ENCODE assay signal across 22 cellular contexts in genomic region chr12:88375960-88376305, GRCh38.
DNase-seq lines count a peak whose midpoint lies in the region; ATAC-seq, FAIRE-seq and TF ChIP-seq lines count a peak whose summit lies in the region.
"Had no signal": no experiment of that assay in that cellular context is flagged by ENCODE, and none has a peak within 500 bp of the region (broad histone marks: within the 10 kb centered on the region; RNA-seq: fewer than 3 reads in every experiment).

No MANE protein-coding gene starts in this region.

- no peak overlapping the region for H2BK120ac ChIP-seq in trophoblast cell (ENCODE audit: insufficient read depth, low read length, poor library complexity)

- no peak overlapping the region for H3K4ac ChIP-seq in trophoblast cell (ENCODE audit: low read depth, low read length)

- ATAC-seq in PC-3 (no peak), GM12878 (peak; percentile 32; the same call in 2 of the 3 replicates), foreskin keratinocyte (peak; percentile 78), GM19035 (IDR thresholded peaks at IDR 0.05; ENCODE audit: unreplicated experiment) (no peak)
- ATAC-seq: GM23338, Panc1 had no signal

- no peak for TF ChIP-seq RAD21 in GM12878 (IDR thresholded peaks at IDR 0.05; ENCODE audit: insufficient read depth, low read depth, low read length)

- H4K20me1 ChIP-seq in PC-3 (ENCODE audit: low read length) (no peaks in the 10 kb centered on the region), GM12878 (ENCODE audit: control insufficient read depth, insufficient read depth) (no peaks in the 10 kb centered on the region)

- no peak for TF ChIP-seq POLR2A in GM12878 (IDR thresholded peaks at IDR 0.05; ENCODE audit: low read depth, low read length)

- H3K18ac ChIP-seq in trophoblast cell (ENCODE audit: low read length) = no peak overlapping the region

- no peaks in the 10 kb centered on the region for H3K36me3 ChIP-seq in PC-3 (ENCODE audit: low read depth, low read length)
- no peaks in the 10 kb centered on the region for H3K36me3 ChIP-seq in GM12878 (ENCODE audit: control insufficient read depth in 2 of 2, insufficient read depth in 2 of 2, low read length in 1 of 2)
- no peaks in the 10 kb centered on the region for H3K36me3 ChIP-seq in trophoblast cell (ENCODE audit: control insufficient read depth in 1 of 2, insufficient read depth in 2 of 2, low read length in 2 of 2)
- H3K36me3 ChIP-seq: MG63 had no signal

- H3K9me3 ChIP-seq in PC-3 (ENCODE audit: low read length) (no peaks in the 10 kb centered on the region), GM12878 (replicated peaks; ENCODE audit: control insufficient read depth, insufficient read depth, low read length) (no peaks in the 10 kb centered on the region), trophoblast cell (ENCODE audit: insufficient read depth, low read depth, low read length) (no peaks in the 10 kb centered on the region)
- H3K9me3 ChIP-seq: MG63, SK-N-SH had no signal

- CTCF ChIA-PET in PC-3 (lab: Charles Lee) (interaction anchor here (0.5 kb wide), 1 partner anchor 17 kb away, joined by 5 read pairs; no protein-coding TSS in a partner anchor), GM12878 (lab: Yijun Ruan, JAX) (interaction anchor here (0.8 kb wide), 1 partner anchor 18 kb away, joined by 10 read pairs; no protein-coding TSS in a partner anchor)

- H3K9me2 ChIP-seq in PC-3 (replicated peaks; ENCODE audit: low read length) = no peaks in the 10 kb centered on the region
- H3K9me2 ChIP-seq: SK-N-SH had no signal

- H3K4me2 ChIP-seq in PC-3 (ENCODE audit: low read length) (no peak overlapping the region), GM12878 (ENCODE audit: control insufficient read depth, insufficient read depth) (no peak overlapping the region), trophoblast cell (ENCODE audit: low read length) (no peak overlapping the region)
- H3K4me2 ChIP-seq: GM23338, SK-N-SH had no signal

- RAD21 ChIA-PET in GM12878 (lab: Charles Lee; ENCODE audit: unreplicated experiment) = interaction anchor here (1.7 kb wide), 1 partner anchor 76 kb away, joined by 4 read pairs; no protein-coding TSS in a partner anchor

- no peak for TF ChIP-seq EP300 in GM12878 (IDR thresholded peaks at IDR 0.05; ENCODE audit: borderline replicate concordance in 1 of 2, control insufficient read depth in 1 of 2, low read depth in 2 of 2, low read length in 2 of 2)

- POLR2A ChIA-PET in PC-3 (lab: Charles Lee; ENCODE audit: unreplicated experiment) = no interaction called here
- POLR2A ChIA-PET in GM12878 (lab: Charles Lee) = no interaction called here

- H3K79me1 ChIP-seq in trophoblast cell (ENCODE audit: low read length) = no peaks in the 10 kb centered on the region

- BruUV-seq in PC-3 (replicated peaks; lab: Mats Ljungman, UMichigan) (no TSS peak), GM12878 (replicated peaks; lab: Mats Ljungman, UMichigan) (no TSS peak)

- H3K79me2 ChIP-seq in PC-3 (ENCODE audit: low read length) = no peaks in the 10 kb centered on the region
- H3K79me2 ChIP-seq in GM12878 (ENCODE audit: control insufficient read depth, insufficient read depth, low read length) = no peaks in the 10 kb centered on the region
- no peaks in the 10 kb centered on the region for H3K79me2 ChIP-seq in trophoblast cell (ENCODE audit: control insufficient read depth, insufficient read depth, low read length, poor library complexity)

- no peak overlapping the region for H2BK5ac ChIP-seq in trophoblast cell (ENCODE audit: low read depth, low read length, poor library complexity)

- H3K27me3 ChIP-seq in PC-3 (ENCODE audit: low read length) (no peaks in the 10 kb centered on the region), GM12878 (replicated peaks in 1 of 2; ENCODE audit: control insufficient read depth in 2 of 2, insufficient read depth in 2 of 2, low read length in 1 of 2) (no peaks in the 10 kb centered on the region), foreskin keratinocyte (no peaks in the 10 kb centered on the region), trophoblast cell (ENCODE audit: insufficient read depth, low read length) (no peaks in the 10 kb centered on the region)
- H3K27me3 ChIP-seq: MG63 had no signal

- H3K27ac ChIP-seq in PC-3 (ENCODE audit: low read length) (no peak overlapping the region), GM12878 (ENCODE audit: control insufficient read depth, insufficient read depth) (no peak overlapping the region), foreskin keratinocyte (no peak overlapping the region), trophoblast cell (ENCODE audit: low read depth, low read length) (no peak overlapping the region)

- H2AFZ ChIP-seq in PC-3 (ENCODE audit: low read length) (no peak overlapping the region), GM12878 (ENCODE audit: control insufficient read depth, low read depth, low read length) (no peak overlapping the region), trophoblast cell (ENCODE audit: insufficient read depth, low read length, poor library complexity) (no peak overlapping the region)
- H2AFZ ChIP-seq: GM23338 had no signal

- H2BK12ac ChIP-seq in trophoblast cell (ENCODE audit: low read length) = no peak overlapping the region

- H3K4me3 ChIP-seq in PC-3 (ENCODE audit: low read length) (no peak overlapping the region), GM12878 (no peak overlapping the region), trophoblast cell (ENCODE audit: low read depth, low read length) (no peak overlapping the region)
- H3K4me3 ChIP-seq: GM23338, MG63 had no signal

- FAIRE-seq in GM12878 (lab: Jason Lieb, UNC) = no peak
- FAIRE-seq: D721Med had no signal

- in situ Hi-C loops in GM12878 (cut with MboI) = no loop called here

- no peak overlapping the region for H3K14ac ChIP-seq in trophoblast cell (ENCODE audit: low read length)

- no peak overlapping the region for H4K91ac ChIP-seq in trophoblast cell (ENCODE audit: low read depth, low read length)

- no peak overlapping the region for H3K9ac ChIP-seq in PC-3 (ENCODE audit: low read length)
- H3K9ac ChIP-seq in GM12878 (ENCODE audit: control insufficient read depth, insufficient read depth, low read length) = no peak overlapping the region
- no peak overlapping the region for H3K9ac ChIP-seq in trophoblast cell (ENCODE audit: low read length)
- H3K9ac ChIP-seq: SK-N-SH had no signal

- SMC1A ChIA-PET in GM12878 (lab: Charles Lee; ENCODE audit: uncharacterized antibody, unreplicated experiment) = interaction anchor here (0.7 to 2.5 kb wide), 2 partner anchors 10 to 25 kb away, joined by 3 to 8 read pairs; no protein-coding TSS in a partner anchor

- peak; percentile 15 for DNase-seq in PC-3
- no peak for DNase-seq in GM12878 (ENCODE audit: low read depth, low spot score)
- peak in 1 of 2 donors; percentile 76 for DNase-seq in foreskin keratinocyte
- DNase-seq in trophoblast cell = peak; percentile 97
- no peak for DNase-seq in activated CD8-positive, alpha-beta memory T cell treated with anti-CD3 and anti-CD28 coated beads, Interleukin-2, amount 50 U/mL, for 48 hours
- DNase-seq in HK-2 (ENCODE audit: unreplicated experiment) = no peak
- DNase-seq: CD4-positive, CD25-positive, alpha-beta regulatory T cell; H9; KBM-7; MG63; NCI-H1048; NCI-H1417; NCI-H1694 treated with DMSO at 0.1 percent for 48 hours; NCI-H2081; NCI-H226; NCI-H510A; NCI-H69; SK-N-SH had no signal

- no peaks in the 10 kb centered on the region for H3F3A ChIP-seq in PC-3 (ENCODE audit: low read length, unreplicated experiment)

- H3K4me1 ChIP-seq in PC-3 (ENCODE audit: insufficient read depth, low read length) (no peaks in the 10 kb centered on the region), GM12878 (ENCODE audit: control insufficient read depth, insufficient read depth, low read length) (no peaks in the 10 kb centered on the region), foreskin keratinocyte (no peaks in the 10 kb centered on the region), trophoblast cell (ENCODE audit: control insufficient read depth in 1 of 2, insufficient read depth in 2 of 2, low read length in 2 of 2) (peaks cover 0 to 3% of the 10 kb centered on the region in 2 experiments)

- intact Hi-C loops in PC-3 (cut with micrococcal nuclease) = no loop called here
- intact Hi-C loops in GM12878 (cut with micrococcal nuclease; ENCODE audit: unreplicated experiment) = no loop called here

- no peak overlapping the region for H4K8ac ChIP-seq in trophoblast cell (ENCODE audit: low read depth, low read length)

- H2AK5ac ChIP-seq in trophoblast cell (ENCODE audit: low read length) = no peak overlapping the region

- H3K23ac ChIP-seq in trophoblast cell (ENCODE audit: low read length) = no peak overlapping the region

- WGBS in GM12878 (ENCODE audit: insufficient coverage, insufficient replicate concordance, low lambda C conversion rate, missing lambda C conversion rate) = 0% methylated on average over 2 of the region's 2 CpGs
- whole genome bisulfite sequencing in trophoblast cell (ENCODE audit: extremely low coverage, insufficient coverage, insufficient read length) = no CpG with 5 or more reads among the region's 2 CpGs

- TF ChIP-seq CTCF in PC-3 (conservative IDR thresholded peaks at IDR 0.05; ENCODE audit: low read depth, low read length) (no peak), GM12878 (IDR thresholded peaks at IDR 0.05 in 2 of 3, conservative IDR thresholded peaks at IDR 0.05 in 1 of 3; ENCODE audit: control insufficient read depth in 2 of 3, extremely low read depth in 1 of 3, insufficient read depth in 1 of 3, low read depth in 3 of 3, low read length in 3 of 3) (no peak), foreskin keratinocyte (conservative IDR thresholded peaks at IDR 0.05) (no peak)

- H4K12ac ChIP-seq in trophoblast cell (ENCODE audit: low read depth, low read length) = no peak overlapping the region

TF ChIP-seq in GM12878, 131 proteins besides CTCF, POLR2A, EP300 and RAD21 (continues in another document):
- TF ChIP-seq HCFC1 (IDR thresholded peaks at IDR 0.05; ENCODE audit: low read length) (no peak), ZBED1 (IDR thresholded peaks at IDR 0.05; ENCODE audit: borderline replicate concordance) (no peak), TCF3 (IDR thresholded peaks at IDR 0.05; ENCODE audit: borderline replicate concordance, insufficient read depth, low read depth, low read length) (no peak), BHLHE40 (IDR thresholded peaks at IDR 0.05; ENCODE audit: borderline replicate concordance in 1 of 2, low read depth in 2 of 2, low read length in 1 of 2) (no peak), IKZF2 (IDR thresholded peaks at IDR 0.05) (no peak), TCF12 (IDR thresholded peaks at IDR 0.05; ENCODE audit: low read depth, low read length) (no peak), ZNF274 (IDR thresholded peaks at IDR 0.05; ENCODE audit: insufficient read depth, insufficient read length) (no peak)

Comparison
In these comparisons a context has a peak if more than half of its experiments do, and no peak if none do; other contexts are left out.
1. ATAC-seq: peak in GM12878 (single experiment) and foreskin keratinocyte (single experiment); none in PC-3 (single experiment) and GM19035 (single experiment).
2. DNase-seq: peak in PC-3 (single experiment) and trophoblast cell (2 of 2); none in GM12878 (single experiment), activated CD8-positive, alpha-beta memory T cell treated with anti-CD3 and anti-CD28 coated beads, Interleukin-2, amount 50 U/mL, for 48 hours (single experiment) and HK-2 (single experiment).